Comparison of ENCODE assay signal across 1 cellular context in the genomic region with DNA sequence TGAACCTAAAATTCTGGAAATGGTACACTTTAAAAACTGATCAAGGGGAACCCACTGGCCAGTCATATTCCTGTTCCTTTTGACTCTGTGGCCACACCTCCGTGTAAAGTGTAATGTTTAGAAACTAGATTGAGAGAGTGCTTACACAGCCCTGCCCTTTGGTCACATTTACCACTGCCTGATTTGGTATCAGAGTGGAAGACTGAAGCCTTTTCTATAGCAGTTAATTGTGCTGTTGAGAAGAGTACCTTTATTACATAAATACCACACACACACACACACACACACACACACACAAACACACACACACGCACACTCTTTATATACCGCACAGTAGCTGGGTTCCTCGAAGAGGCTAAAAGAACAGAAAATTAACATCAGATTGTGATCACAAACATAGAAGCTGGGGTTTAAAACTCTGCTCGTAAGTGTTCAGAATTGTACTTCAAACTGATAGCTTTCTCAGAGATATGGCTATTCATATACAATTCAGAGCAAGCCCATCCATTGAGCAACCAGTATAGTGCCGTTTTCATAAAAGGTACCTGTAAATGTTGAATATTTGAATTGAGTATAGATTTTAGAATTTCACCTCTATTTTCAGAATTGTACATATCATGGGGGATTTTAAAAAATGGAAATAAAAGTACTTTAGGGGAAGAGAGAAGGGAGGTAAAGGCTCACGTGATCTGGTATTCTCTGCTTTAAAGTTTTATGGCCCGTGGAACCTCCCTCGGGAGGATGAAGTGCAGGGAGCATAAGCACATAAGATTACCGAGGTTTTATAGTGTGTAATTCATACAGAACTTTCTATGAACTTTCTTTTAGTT.
TF ChIP-seq lines count a peak whose summit lies in the region.

No MANE protein-coding gene starts in this region.

TF ChIP-seq in HepG2, 621 proteins besides CTCF, POLR2A, EP300 and RAD21 (continued from another document and continues in another):
- TF ChIP-seq, protein P1, sequence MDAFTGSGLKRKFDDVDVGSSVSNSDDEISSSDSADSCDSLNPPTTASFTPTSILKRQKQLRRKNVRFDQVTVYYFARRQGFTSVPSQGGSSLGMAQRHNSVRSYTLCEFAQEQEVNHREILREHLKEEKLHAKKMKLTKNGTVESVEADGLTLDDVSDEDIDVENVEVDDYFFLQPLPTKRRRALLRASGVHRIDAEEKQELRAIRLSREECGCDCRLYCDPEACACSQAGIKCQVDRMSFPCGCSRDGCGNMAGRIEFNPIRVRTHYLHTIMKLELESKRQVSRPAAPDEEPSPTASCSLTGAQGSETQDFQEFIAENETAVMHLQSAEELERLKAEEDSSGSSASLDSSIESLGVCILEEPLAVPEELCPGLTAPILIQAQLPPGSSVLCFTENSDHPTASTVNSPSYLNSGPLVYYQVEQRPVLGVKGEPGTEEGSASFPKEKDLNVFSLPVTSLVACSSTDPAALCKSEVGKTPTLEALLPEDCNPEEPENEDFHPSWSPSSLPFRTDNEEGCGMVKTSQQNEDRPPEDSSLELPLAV (CRISPR knock-in tag; conservative IDR thresholded peaks at IDR 0.05; ENCODE audit: low read depth): no peak
- no peak for TF ChIP-seq SKI (IDR thresholded peaks at IDR 0.05; ENCODE audit: partially characterized antibody)
- TF ChIP-seq SMC3 (IDR thresholded peaks at IDR 0.05; ENCODE audit: low read length): no peak
- no peak for TF ChIP-seq BRD4 (CRISPR knock-in tag; IDR thresholded peaks at IDR 0.05)
- peak; percentile 21; the same call in 1 of the 2 replicates for TF ChIP-seq HNF4G (IDR thresholded peaks at IDR 0.05; ENCODE audit: borderline replicate concordance, low read depth, low read length)
- TF ChIP-seq HNF4G (CRISPR knock-in tag; IDR thresholded peaks at IDR 0.05; ENCODE audit: borderline replicate concordance, low read depth): peak; percentile 31; the same call in 1 of the 2 replicates
- TF ChIP-seq NONO (IDR thresholded peaks at IDR 0.05): no peak
- TF ChIP-seq NONO (CRISPR knock-in tag; conservative IDR thresholded peaks at IDR 0.05): no peak
- TF ChIP-seq, protein P2, sequence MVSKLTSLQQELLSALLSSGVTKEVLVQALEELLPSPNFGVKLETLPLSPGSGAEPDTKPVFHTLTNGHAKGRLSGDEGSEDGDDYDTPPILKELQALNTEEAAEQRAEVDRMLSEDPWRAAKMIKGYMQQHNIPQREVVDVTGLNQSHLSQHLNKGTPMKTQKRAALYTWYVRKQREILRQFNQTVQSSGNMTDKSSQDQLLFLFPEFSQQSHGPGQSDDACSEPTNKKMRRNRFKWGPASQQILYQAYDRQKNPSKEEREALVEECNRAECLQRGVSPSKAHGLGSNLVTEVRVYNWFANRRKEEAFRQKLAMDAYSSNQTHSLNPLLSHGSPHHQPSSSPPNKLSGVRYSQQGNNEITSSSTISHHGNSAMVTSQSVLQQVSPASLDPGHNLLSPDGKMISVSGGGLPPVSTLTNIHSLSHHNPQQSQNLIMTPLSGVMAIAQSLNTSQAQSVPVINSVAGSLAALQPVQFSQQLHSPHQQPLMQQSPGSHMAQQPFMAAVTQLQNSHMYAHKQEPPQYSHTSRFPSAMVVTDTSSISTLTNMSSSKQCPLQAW (CRISPR knock-in tag; IDR thresholded peaks at IDR 0.05): peak; percentile 32; the same call in 1 of the 2 replicates
- peak; percentile 63; the same call in 1 of the 2 replicates for TF ChIP-seq TARDBP (CRISPR knock-in tag; IDR thresholded peaks at IDR 0.05)
- TF ChIP-seq HNF4A (CRISPR knock-in tag; IDR thresholded peaks at IDR 0.05): peak; percentile 57
- no peak for TF ChIP-seq MAF1 (CRISPR knock-in tag; IDR thresholded peaks at IDR 0.05; ENCODE audit: borderline replicate concordance)
- peak; percentile 90 for TF ChIP-seq ZNF646 (CRISPR knock-in tag; IDR thresholded peaks at IDR 0.05)
- no peak for TF ChIP-seq ZNF878 (CRISPR knock-in tag; IDR thresholded peaks at IDR 0.05)
- TF ChIP-seq ZMYM4 (CRISPR knock-in tag; IDR thresholded peaks at IDR 0.05): 0 out of 2 replicates have a peak, but pooled peaks have one; percentile 29
- TF ChIP-seq, protein P3, sequence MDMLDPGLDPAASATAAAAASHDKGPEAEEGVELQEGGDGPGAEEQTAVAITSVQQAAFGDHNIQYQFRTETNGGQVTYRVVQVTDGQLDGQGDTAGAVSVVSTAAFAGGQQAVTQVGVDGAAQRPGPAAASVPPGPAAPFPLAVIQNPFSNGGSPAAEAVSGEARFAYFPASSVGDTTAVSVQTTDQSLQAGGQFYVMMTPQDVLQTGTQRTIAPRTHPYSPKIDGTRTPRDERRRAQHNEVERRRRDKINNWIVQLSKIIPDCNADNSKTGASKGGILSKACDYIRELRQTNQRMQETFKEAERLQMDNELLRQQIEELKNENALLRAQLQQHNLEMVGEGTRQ (IDR thresholded peaks at IDR 0.05; ENCODE audit: low read depth, low read length): no peak
- TF ChIP-seq, protein P3 (CRISPR knock-in tag; IDR thresholded peaks at IDR 0.05; ENCODE audit: borderline replicate concordance): peak; percentile 26; the same call in 1 of the 2 replicates
- TF ChIP-seq SP5 (CRISPR knock-in tag; IDR thresholded peaks at IDR 0.05; ENCODE audit: borderline replicate concordance, low read depth): peak; percentile 21; the same call in 1 of the 2 replicates
- TF ChIP-seq ZNF629 (CRISPR knock-in tag; conservative IDR thresholded peaks at IDR 0.05): no peak
- TF ChIP-seq, protein P4, sequence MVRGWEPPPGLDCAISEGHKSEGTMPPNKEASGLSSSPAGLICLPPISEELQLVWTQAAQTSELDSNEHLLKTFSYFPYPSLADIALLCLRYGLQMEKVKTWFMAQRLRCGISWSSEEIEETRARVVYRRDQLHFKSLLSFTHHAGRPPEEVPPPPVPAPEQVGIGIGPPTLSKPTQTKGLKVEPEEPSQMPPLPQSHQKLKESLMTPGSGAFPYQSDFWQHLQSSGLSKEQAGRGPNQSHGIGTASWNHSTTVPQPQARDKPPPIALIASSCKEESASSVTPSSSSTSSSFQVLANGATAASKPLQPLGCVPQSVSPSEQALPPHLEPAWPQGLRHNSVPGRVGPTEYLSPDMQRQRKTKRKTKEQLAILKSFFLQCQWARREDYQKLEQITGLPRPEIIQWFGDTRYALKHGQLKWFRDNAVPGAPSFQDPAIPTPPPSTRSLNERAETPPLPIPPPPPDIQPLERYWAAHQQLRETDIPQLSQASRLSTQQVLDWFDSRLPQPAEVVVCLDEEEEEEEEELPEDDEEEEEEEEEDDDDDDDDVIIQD (CRISPR knock-in tag; IDR thresholded peaks at IDR 0.05; ENCODE audit: low read depth): peak; percentile 71; the same call in 1 of the 2 replicates
- TF ChIP-seq HMG20A (CRISPR knock-in tag; IDR thresholded peaks at IDR 0.05; ENCODE audit: borderline replicate concordance): no peak
- peak; percentile 31 for TF ChIP-seq ASH2L (IDR thresholded peaks at IDR 0.05; ENCODE audit: insufficient read length, low read depth, low read length)
- no peak for TF ChIP-seq HOXD1 (CRISPR knock-in tag; IDR thresholded peaks at IDR 0.05)
- TF ChIP-seq ZNF792 (CRISPR knock-in tag; IDR thresholded peaks at IDR 0.05): no peak
- TF ChIP-seq SMARCC2 (IDR thresholded peaks at IDR 0.05): no peak
- TF ChIP-seq HMG20B (CRISPR knock-in tag; conservative IDR thresholded peaks at IDR 0.05): no peak
- TF ChIP-seq ZNF557 (CRISPR knock-in tag; IDR thresholded peaks at IDR 0.05): no peak
- no peak for TF ChIP-seq ZBTB34 (CRISPR knock-in tag; IDR thresholded peaks at IDR 0.05)
- TF ChIP-seq SRF (IDR thresholded peaks at IDR 0.05; ENCODE audit: low read depth, low read length): peak; percentile 75
- TF ChIP-seq ZZZ3 (CRISPR knock-in tag; IDR thresholded peaks at IDR 0.05; ENCODE audit: borderline replicate concordance): no peak
- no peak for TF ChIP-seq CAMTA2 (CRISPR knock-in tag; IDR thresholded peaks at IDR 0.05; ENCODE audit: borderline replicate concordance)
- no peak for TF ChIP-seq ZNF367 (CRISPR knock-in tag; IDR thresholded peaks at IDR 0.05; ENCODE audit: borderline replicate concordance)
- no peak for TF ChIP-seq NR2F2 (IDR thresholded peaks at IDR 0.05; ENCODE audit: borderline replicate concordance, low read depth)
- TF ChIP-seq, protein P5, sequence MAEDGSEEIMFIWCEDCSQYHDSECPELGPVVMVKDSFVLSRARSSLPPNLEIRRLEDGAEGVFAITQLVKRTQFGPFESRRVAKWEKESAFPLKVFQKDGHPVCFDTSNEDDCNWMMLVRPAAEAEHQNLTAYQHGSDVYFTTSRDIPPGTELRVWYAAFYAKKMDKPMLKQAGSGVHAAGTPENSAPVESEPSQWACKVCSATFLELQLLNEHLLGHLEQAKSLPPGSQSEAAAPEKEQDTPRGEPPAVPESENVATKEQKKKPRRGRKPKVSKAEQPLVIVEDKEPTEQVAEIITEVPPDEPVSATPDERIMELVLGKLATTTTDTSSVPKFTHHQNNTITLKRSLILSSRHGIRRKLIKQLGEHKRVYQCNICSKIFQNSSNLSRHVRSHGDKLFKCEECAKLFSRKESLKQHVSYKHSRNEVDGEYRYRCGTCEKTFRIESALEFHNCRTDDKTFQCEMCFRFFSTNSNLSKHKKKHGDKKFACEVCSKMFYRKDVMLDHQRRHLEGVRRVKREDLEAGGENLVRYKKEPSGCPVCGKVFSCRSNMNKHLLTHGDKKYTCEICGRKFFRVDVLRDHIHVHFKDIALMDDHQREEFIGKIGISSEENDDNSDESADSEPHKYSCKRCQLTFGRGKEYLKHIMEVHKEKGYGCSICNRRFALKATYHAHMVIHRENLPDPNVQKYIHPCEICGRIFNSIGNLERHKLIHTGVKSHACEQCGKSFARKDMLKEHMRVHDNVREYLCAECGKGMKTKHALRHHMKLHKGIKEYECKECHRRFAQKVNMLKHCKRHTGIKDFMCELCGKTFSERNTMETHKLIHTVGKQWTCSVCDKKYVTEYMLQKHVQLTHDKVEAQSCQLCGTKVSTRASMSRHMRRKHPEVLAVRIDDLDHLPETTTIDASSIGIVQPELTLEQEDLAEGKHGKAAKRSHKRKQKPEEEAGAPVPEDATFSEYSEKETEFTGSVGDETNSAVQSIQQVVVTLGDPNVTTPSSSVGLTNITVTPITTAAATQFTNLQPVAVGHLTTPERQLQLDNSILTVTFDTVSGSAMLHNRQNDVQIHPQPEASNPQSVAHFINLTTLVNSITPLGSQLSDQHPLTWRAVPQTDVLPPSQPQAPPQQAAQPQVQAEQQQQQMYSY (CRISPR knock-in tag; IDR thresholded peaks at IDR 0.05): no peak
- 0 out of 2 replicates have a peak, but pooled peaks have one; percentile 50 for TF ChIP-seq POGZ (CRISPR knock-in tag; IDR thresholded peaks at IDR 0.05)
- TF ChIP-seq FOSL1 (CRISPR knock-in tag; IDR thresholded peaks at IDR 0.05; ENCODE audit: borderline replicate concordance): no peak
- TF ChIP-seq ZNF841 (CRISPR knock-in tag; IDR thresholded peaks at IDR 0.05; ENCODE audit: borderline replicate concordance): no peak
